ENCODE assay signal across 29 cellular contexts in the genomic region with DNA sequence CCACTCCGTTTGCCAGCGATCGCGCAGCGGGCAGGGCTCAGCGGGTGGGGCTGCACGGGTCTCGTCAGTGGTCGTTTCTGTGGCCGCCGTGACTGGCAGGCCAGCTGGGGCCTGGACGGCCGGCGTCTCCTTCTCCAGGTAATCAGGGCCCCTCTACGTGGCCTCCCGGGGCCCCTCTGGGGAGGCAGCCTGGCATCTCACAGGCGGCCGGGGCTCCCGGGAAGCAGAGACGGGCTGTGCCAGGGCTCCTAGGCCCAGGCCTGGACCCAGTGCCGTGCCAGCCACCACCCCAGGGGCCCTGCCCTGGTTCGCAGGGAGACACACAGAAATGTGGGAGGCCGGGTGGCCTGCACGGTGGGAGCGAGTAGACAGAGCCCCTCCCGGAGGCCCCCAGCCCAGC.
"Had no signal": no experiment of that assay in that cellular context is flagged by ENCODE, and none has a peak within 500 bp of the region (broad histone marks: within the 10 kb centered on the region; RNA-seq: fewer than 3 reads in every experiment).

No MANE protein-coding gene starts in this region.

- H3K27ac ChIP-seq: ovary, parathyroid adenoma, psoas muscle, right lobe of liver, suprapubic skin, testis, tibial artery, transverse colon, vagina had no signal

- H3K36me3 Mint-ChIP-seq: natural killer cell treated with Interleukin-12 subunit alpha and Interleukin-12 subunit beta and Interleukin-15 and Interleukin-18, amount 100 ng/mL, for 72 hours had no signal

- H3K9me3 Mint-ChIP-seq: naive thymus-derived CD8-positive, alpha-beta T cell; natural killer cell treated with Interleukin-12 subunit alpha and Interleukin-12 subunit beta and Interleukin-15 and Interleukin-18, amount 100 ng/mL, for 72 hours; nephron progenitor cell; neural crest cell; stimulated activated effector memory CD8-positive, alpha-beta T cell treated with anti-CD3 and anti-CD28 coated beads, Interleukin-12 subunit alpha, Interleukin-12 subunit beta, amount 100 ng/mL, for 72 hours; stimulated activated naive CD8-positive, alpha-beta T cell treated with anti-CD3 and anti-CD28 coated beads, Interleukin-15, amount 100 ng/mL, for 72 hours had no signal

- H3K9me3 ChIP-seq: ovary, psoas muscle, right lobe of liver, sigmoid colon, suprapubic skin, testis, tibial artery, transverse colon, upper lobe of left lung, vagina had no signal

- H3K36me3 ChIP-seq: ovary, right lobe of liver, transverse colon had no signal

- ATAC-seq: naive thymus-derived CD8-positive, alpha-beta T cell; natural killer cell treated with Interleukin-12 subunit alpha and Interleukin-12 subunit beta and Interleukin-15 and Interleukin-18, amount 100 ng/mL, for 72 hours; psoas muscle; right cardiac atrium; right lobe of liver; stimulated activated effector memory CD8-positive, alpha-beta T cell treated with anti-CD3 and anti-CD28 coated beads, Interleukin-12 subunit alpha, Interleukin-12 subunit beta, amount 100 ng/mL, for 72 hours; stimulated activated naive CD8-positive, alpha-beta T cell treated with anti-CD3 and anti-CD28 coated beads, Interleukin-15, Interleukin-2, amounts not matched to agents 100 U/mL and 50 U/mL, for 24 hours had no signal

- DNase-seq: naive thymus-derived CD8-positive, alpha-beta T cell; nephron progenitor cell; occipital lobe; ovary; posterior cingulate gyrus; psoas muscle; right cardiac atrium; right lobe of liver; sigmoid colon; small intestine; stimulated activated CD4-positive, alpha-beta T cell treated with anti-CD3 and anti-CD28 coated beads, Interleukin-15, amount 100 ng/mL, for 24 hours; stimulated activated CD4-positive, alpha-beta T cell treated with anti-CD3 and anti-CD28 coated beads, Interleukin-2, amount 100 ng/mL, for 24 hours; stimulated activated CD4-positive, alpha-beta T cell treated with anti-CD3 and anti-CD28 coated beads, Interleukin-2, amount 100 ng/mL, for 48 hours; stimulated activated CD4-positive, alpha-beta T cell treated with anti-CD3 and anti-CD28 coated beads, Interleukin-4, amount 100 ng/mL, for 24 hours; stimulated activated naive CD4-positive, alpha-beta T cell; stimulated activated naive CD8-positive, alpha-beta T cell treated with anti-CD3 and anti-CD28 coated beads, Interleukin-15, amount 100 ng/mL, for 72 hours; stimulated activated naive CD8-positive, alpha-beta T cell treated with anti-CD3 and anti-CD28 coated beads, Interleukin-15, Interleukin-2, amounts not matched to agents 100 U/mL and 50 U/mL, for 24 hours; substantia nigra; testis; tibial artery; transverse colon had no signal

- H3K27me3 Mint-ChIP-seq: naive thymus-derived CD8-positive, alpha-beta T cell; natural killer cell treated with Interleukin-12 subunit alpha and Interleukin-12 subunit beta and Interleukin-15 and Interleukin-18, amount 100 ng/mL, for 72 hours; progenitor cell of endocrine pancreas; stimulated activated naive CD8-positive, alpha-beta T cell treated with anti-CD3 and anti-CD28 coated beads, Interleukin-15, amount 100 ng/mL, for 72 hours had no signal

- H3K4me3 Mint-ChIP-seq: naive thymus-derived CD8-positive, alpha-beta T cell; natural killer cell treated with Interleukin-12 subunit alpha and Interleukin-12 subunit beta and Interleukin-15 and Interleukin-18, amount 100 ng/mL, for 72 hours; nephron progenitor cell; neural crest cell; stimulated activated effector memory CD8-positive, alpha-beta T cell treated with anti-CD3 and anti-CD28 coated beads, Interleukin-12 subunit alpha, Interleukin-12 subunit beta, amount 100 ng/mL, for 72 hours; stimulated activated naive CD8-positive, alpha-beta T cell treated with anti-CD3 and anti-CD28 coated beads, Interleukin-15, amount 100 ng/mL, for 72 hours had no signal

- H3K27ac Mint-ChIP-seq: natural killer cell treated with Interleukin-12 subunit alpha and Interleukin-12 subunit beta and Interleukin-15 and Interleukin-18, amount 100 ng/mL, for 72 hours; nephron progenitor cell; progenitor cell of endocrine pancreas; stimulated activated effector memory CD8-positive, alpha-beta T cell treated with anti-CD3 and anti-CD28 coated beads, Interleukin-12 subunit alpha, Interleukin-12 subunit beta, amount 100 ng/mL, for 72 hours had no signal
